14 cellular contexts compared by ENCODE assay signal in genomic region chr18:9091066-9091476, GRCh38. TPM values are rescaled to one million over a fixed set of nuclear protein-coding genes. Genes with fewer than 3 reads are reported as not detected.
DNase-seq lines count a peak whose midpoint lies in the region; ATAC-seq and TF ChIP-seq lines count a peak whose summit lies in the region.
"Had no signal": no experiment of that assay in that cellular context is flagged by ENCODE, and none has a peak within 500 bp of the region (broad histone marks: within the 10 kb centered on the region; RNA-seq: fewer than 3 reads in every experiment).

No MANE protein-coding gene starts in this region.

- H3K4me1 Mint-ChIP-seq in CD4-positive, alpha-beta T cell (ENCODE audit: low read depth) = peaks cover 62% of the 10 kb centered on the region
- H3K4me1 Mint-ChIP-seq in T-helper 1 cell treated with Interleukin-12 subunit alpha and Interleukin-12 subunit beta and Interleukin-4 antibody, amounts not matched to agents 30 μg/mL and 1 μg/mL, for 36 hours (ENCODE audit: low read depth) = peaks cover 66% of the 10 kb centered on the region

- H3K36me3 Mint-ChIP-seq in CD4-positive, alpha-beta T cell (ENCODE audit: low read depth) = no peaks in the 10 kb centered on the region
- peaks cover 24% of the 10 kb centered on the region for H3K36me3 Mint-ChIP-seq in T-helper 1 cell treated with Interleukin-12 subunit alpha and Interleukin-12 subunit beta and Interleukin-4 antibody, amounts not matched to agents 30 μg/mL and 1 μg/mL, for 36 hours (ENCODE audit: low read depth)

- ATAC-seq in CD4-positive, alpha-beta T cell (ENCODE audit: poor library complexity) = peak; percentile 81
- ATAC-seq in esophagus mucosa (peak; percentile 20), GM19463 (IDR thresholded peaks at IDR 0.05; ENCODE audit: unreplicated experiment) (no peak), HG02571 (IDR thresholded peaks at IDR 0.05; ENCODE audit: unreplicated experiment) (no peak)
- ATAC-seq: heart right ventricle had no signal

- TF ChIP-seq CTCF in CD4-positive, alpha-beta T cell (IDR thresholded peaks at IDR 0.05) = no peak
- no peak for TF ChIP-seq CTCF in esophagus squamous epithelium (IDR thresholded peaks at IDR 0.05)

- peak in 6 of 10 experiments; percentile 22 to 47 (median 30) for DNase-seq in CD4-positive, alpha-beta T cell
- DNase-seq in activated T-cell treated with anti-CD3 and anti-CD28 coated beads, Interleukin-2, amount 50 U/mL, for 48 hours = peak; percentile 65 to 66
- DNase-seq in esophagus squamous epithelium (lab: John Stamatoyannopoulos, UW) = no peak
- DNase-seq in NCI-H774 (lab: John Stamatoyannopoulos, UW) = no peak
- DNase-seq: amniotic stem cell, heart right ventricle, Karpas-422, NCI-H1436 treated with DMSO at 0.1 percent for 48 hours, ovary had no signal

- no peaks in the 10 kb centered on the region for H3K36me3 ChIP-seq in esophagus squamous epithelium
- H3K36me3 ChIP-seq: esophagus muscularis mucosa, heart right ventricle, ovary had no signal

- intact Hi-C loops in CD4-positive, alpha-beta T cell (cut with DNase I, micrococcal nuclease) = loop anchor here in 1 of 2 experiments (1.0 kb wide), 1 partner anchor 11 kb away; the partner anchor contains the start of gene NDUFV2
- intact Hi-C loops in esophagus squamous epithelium (cut with DNase I) = no loop called here

- no peak for TF ChIP-seq POLR2A in esophagus squamous epithelium (IDR thresholded peaks at IDR 0.05)

- no peak overlapping the region for H3K4me3 ChIP-seq in esophagus squamous epithelium
- H3K4me3 ChIP-seq: esophagus muscularis mucosa, heart right ventricle, ovary had no signal

- H3K4me1 ChIP-seq in esophagus squamous epithelium = peaks cover 0 to 22% (median 9%) of the 10 kb centered on the region in 3 donors

- peak overlapping the region; percentile 61 for H3K27ac ChIP-seq in CD4-positive, alpha-beta T cell (ENCODE audit: low read depth, low read length)
- H3K27ac ChIP-seq in esophagus squamous epithelium = no peak overlapping the region
- H3K27ac ChIP-seq: ovary had no signal

- H3K27me3 ChIP-seq in CD4-positive, alpha-beta T cell (ENCODE audit: control insufficient read depth, insufficient read depth, low read length) = no peaks in the 10 kb centered on the region
- H3K27me3 ChIP-seq in esophagus squamous epithelium = no peaks in the 10 kb centered on the region
- H3K27me3 ChIP-seq: esophagus muscularis mucosa, heart right ventricle, ovary had no signal

- H3K9me3 Mint-ChIP-seq in CD4-positive, alpha-beta T cell = no peaks in the 10 kb centered on the region
- H3K9me3 Mint-ChIP-seq in T-helper 1 cell treated with Interleukin-12 subunit alpha and Interleukin-12 subunit beta and Interleukin-4 antibody, amounts not matched to agents 30 μg/mL and 1 μg/mL, for 36 hours = peaks cover 3% of the 10 kb centered on the region

- H3K4me3 Mint-ChIP-seq in CD4-positive, alpha-beta T cell = peak overlapping the region; percentile 12
- H3K4me3 Mint-ChIP-seq in T-helper 1 cell treated with Interleukin-12 subunit alpha and Interleukin-12 subunit beta and Interleukin-4 antibody, amounts not matched to agents 30 μg/mL and 1 μg/mL, for 36 hours = peak overlapping the region; percentile 86

- 71 to 76% methylated on average over 4 of the region's 4 CpGs for WGBS in esophagus squamous epithelium, 2 donors

- H3K27me3 Mint-ChIP-seq in CD4-positive, alpha-beta T cell = no peaks in the 10 kb centered on the region
- no peaks in the 10 kb centered on the region for H3K27me3 Mint-ChIP-seq in T-helper 1 cell treated with Interleukin-12 subunit alpha and Interleukin-12 subunit beta and Interleukin-4 antibody, amounts not matched to agents 30 μg/mL and 1 μg/mL, for 36 hours (ENCODE audit: low read depth)

- CTCF ChIA-PET in CD4-positive, alpha-beta T cell (lab: Charles Lee) = interaction anchor here (0.8 to 2.0 kb wide), 5 partner anchors 8 to 51 kb away, joined by 3 to 6 read pairs (median 4); partner anchors contain the start of gene ANKRD12

- H3K27ac Mint-ChIP-seq in CD4-positive, alpha-beta T cell = peak overlapping the region; percentile 82
- peak overlapping the region; percentile 90 for H3K27ac Mint-ChIP-seq in T-helper 1 cell treated with Interleukin-12 subunit alpha and Interleukin-12 subunit beta and Interleukin-4 antibody, amounts not matched to agents 30 μg/mL and 1 μg/mL, for 36 hours

- H3K9me3 ChIP-seq in CD4-positive, alpha-beta T cell (ENCODE audit: control insufficient read depth, low read length) = no peaks in the 10 kb centered on the region
- no peaks in the 10 kb centered on the region for H3K9me3 ChIP-seq in esophagus squamous epithelium
- H3K9me3 ChIP-seq: esophagus muscularis mucosa, heart right ventricle, ovary had no signal

- POLR2A ChIA-PET in CD4-positive, alpha-beta T cell (lab: Charles Lee) = interaction anchor here (0.6 to 1.8 kb wide), 3 partner anchors 11 to 193 kb away, joined by 3 to 5 read pairs (median 4); no protein-coding TSS in a partner anchor

RNA-seq across cellular contexts. Expression of gene NDUFV2, which starts 11.4 kb away (rescaled TPM):
- 100 to 1,000 TPM; 230 to 231 TPM for total RNA-seq in CD4-positive, alpha-beta T cell
- total RNA-seq in esophagus mucosa (156 TPM), esophagus squamous epithelium (100 to 1,000 TPM in 3 of 4 donors, 10 to 100 TPM in 1; 96.5 to 150 (median 110) TPM)

RNA-seq across cellular contexts. Expression of gene ANKRD12, which starts 45.5 kb away (rescaled TPM):
- 100 to 1,000 TPM; 160 to 164 TPM for total RNA-seq in CD4-positive, alpha-beta T cell
- total RNA-seq in esophagus mucosa = 30.8 TPM
- total RNA-seq in esophagus squamous epithelium = 10 to 100 TPM; 13.0 to 60.3 (median 23.4) TPM

Comparison
In these comparisons a context has a peak if more than half of its experiments do, and no peak if none do; other contexts are left out.
1. ATAC-seq: peak in CD4-positive, alpha-beta T cell (single experiment) and esophagus mucosa (single experiment); none in GM19463 (single experiment) and HG02571 (single experiment).
2. DNase-seq: peak in CD4-positive, alpha-beta T cell (6 of 10) and activated T-cell treated with anti-CD3 and anti-CD28 coated beads, Interleukin-2, amount 50 U/mL, for 48 hours (2 of 2); none in esophagus squamous epithelium (single experiment) and NCI-H774 (single experiment).